9 cellular contexts compared by ENCODE assay signal in genomic region chr22:28075260-28075981, GRCh38.
DNase-seq lines count a peak whose midpoint lies in the region; ATAC-seq and TF ChIP-seq lines count a peak whose summit lies in the region.
"Had no signal": no experiment of that assay in that cellular context is flagged by ENCODE, and none has a peak within 500 bp of the region (broad histone marks: within the 10 kb centered on the region; RNA-seq: fewer than 3 reads in every experiment).

No MANE protein-coding gene starts in this region.

- no peaks in the 10 kb centered on the region for H3K27me3 ChIP-seq in PC-3 (ENCODE audit: low read length)

- DNase-seq in AG09319 (ENCODE audit: extremely low read depth, low read depth): peak; percentile 60
- peak; percentile 41 for DNase-seq in PC-3
- DNase-seq in fibroblast of mammary gland (ENCODE audit: low read depth): peak; percentile 91
- DNase-seq in cerebellum (ENCODE audit: low spot score): no peak
- no peak for DNase-seq in stimulated activated CD4-positive, alpha-beta T cell treated with anti-CD3 and anti-CD28 coated beads, Interleukin-4, amount 100 ng/mL, for 1 hour
- DNase-seq: CD8-positive, alpha-beta T cell had no signal

- no peak overlapping the region for H2AFZ ChIP-seq in PC-3 (ENCODE audit: low read length)

- no peaks in the 10 kb centered on the region for H3K36me3 ChIP-seq in PC-3 (ENCODE audit: low read depth, low read length)

- no peak for TF ChIP-seq CTCF in AG09319 (IDR thresholded peaks at IDR 0.05; ENCODE audit: low read depth, low read length)
- TF ChIP-seq CTCF in PC-3 (conservative IDR thresholded peaks at IDR 0.05; ENCODE audit: low read depth, low read length): no peak
- TF ChIP-seq CTCF in fibroblast of mammary gland (conservative IDR thresholded peaks at IDR 0.05; ENCODE audit: control insufficient read depth, insufficient read depth, low read depth, low read length): no peak
- no peak for TF ChIP-seq CTCF in nephron (IDR thresholded peaks at IDR 0.05; ENCODE audit: unreplicated experiment in 3 of 3)

- POLR2A ChIA-PET in PC-3 (lab: Charles Lee; ENCODE audit: unreplicated experiment): no interaction called here

- H3K36me3 Mint-ChIP-seq in nephron (ENCODE audit: low read depth): peaks cover 33% of the 10 kb centered on the region
- H3K36me3 Mint-ChIP-seq: CD8-positive, alpha-beta T cell had no signal

- peak; percentile 56 for ATAC-seq in PC-3
- no peak for ATAC-seq in HG02642 (IDR thresholded peaks at IDR 0.05; ENCODE audit: poor library complexity, unreplicated experiment)
- ATAC-seq in activated CD4-positive, CD25-positive, alpha-beta regulatory T cell treated with anti-CD3 and anti-CD28 coated beads, Interleukin-2, amount 50 U/mL, for 24 hours: no peak
- ATAC-seq: CD8-positive, alpha-beta T cell had no signal

- no peaks in the 10 kb centered on the region for H3F3A ChIP-seq in PC-3 (ENCODE audit: low read length, unreplicated experiment)

- H3K4me1 Mint-ChIP-seq in nephron: peaks cover 9% of the 10 kb centered on the region

- H3K4me3 ChIP-seq in PC-3 (ENCODE audit: low read length): no peak overlapping the region
- H3K4me3 ChIP-seq in fibroblast of mammary gland (ENCODE audit: control insufficient read depth, low read depth, low read length): no peak overlapping the region

- H3K27ac ChIP-seq in PC-3 (ENCODE audit: low read length): no peak overlapping the region

- BruUV-seq in PC-3 (replicated peaks; lab: Mats Ljungman, UMichigan): no TSS peak

- no peaks in the 10 kb centered on the region for H3K9me2 ChIP-seq in PC-3 (replicated peaks; ENCODE audit: low read length)

- no peaks in the 10 kb centered on the region for H3K4me1 ChIP-seq in PC-3 (ENCODE audit: insufficient read depth, low read length)

- CTCF ChIA-PET in PC-3 (lab: Charles Lee): no interaction called here

- no peak overlapping the region for H3K4me3 Mint-ChIP-seq in nephron
- H3K4me3 Mint-ChIP-seq: CD8-positive, alpha-beta T cell had no signal

- no peaks in the 10 kb centered on the region for H4K20me1 ChIP-seq in PC-3 (ENCODE audit: low read length)

- H3K27me3 Mint-ChIP-seq in nephron (ENCODE audit: low read depth): no peaks in the 10 kb centered on the region

- no peak overlapping the region for H3K9ac ChIP-seq in PC-3 (ENCODE audit: low read length)

- H3K79me2 ChIP-seq in PC-3 (ENCODE audit: low read length): no peaks in the 10 kb centered on the region

- no peaks in the 10 kb centered on the region for H3K9me3 ChIP-seq in PC-3 (ENCODE audit: low read length)

- no peaks in the 10 kb centered on the region for H3K9me3 Mint-ChIP-seq in nephron
- H3K9me3 Mint-ChIP-seq: CD8-positive, alpha-beta T cell had no signal

- peak overlapping the region; percentile 81 to 94 (median 93) for H3K27ac Mint-ChIP-seq in nephron
- H3K27ac Mint-ChIP-seq: CD8-positive, alpha-beta T cell had no signal

- no peak overlapping the region for H3K4me2 ChIP-seq in PC-3 (ENCODE audit: low read length)

- intact Hi-C loops in PC-3 (cut with micrococcal nuclease): no loop called here

Comparison
In these comparisons a context has a peak if more than half of its experiments do, and no peak if none do; other contexts are left out.
1. DNase-seq: peak in AG09319 (single experiment), PC-3 (single experiment) and fibroblast of mammary gland (single experiment); none in cerebellum (single experiment) and stimulated activated CD4-positive, alpha-beta T cell treated with anti-CD3 and anti-CD28 coated beads, Interleukin-4, amount 100 ng/mL, for 1 hour (single experiment).